In the genomic region with DNA sequence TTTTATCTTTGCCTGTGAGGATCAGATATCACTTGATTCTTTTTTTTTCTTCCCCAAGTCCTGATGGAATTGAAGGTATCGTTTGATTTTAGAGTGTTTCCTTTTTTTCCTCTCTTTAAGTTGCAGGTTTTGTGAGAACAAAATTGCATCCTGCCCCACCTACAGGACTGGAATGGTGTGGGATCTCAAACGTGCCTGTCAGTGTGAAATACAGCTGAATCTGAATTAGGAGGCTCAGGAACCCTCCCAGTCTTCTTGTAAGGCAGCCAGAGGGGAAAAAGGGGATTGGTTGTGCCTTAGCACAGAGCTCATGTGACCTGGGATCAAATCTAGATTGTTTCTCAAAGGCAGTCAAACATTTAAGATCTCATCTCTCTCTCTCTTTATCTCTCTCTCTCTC, we compare ENCODE assay signal across 25 cellular contexts. TPM values are rescaled to one million over a fixed set of nuclear protein-coding genes. Genes with fewer than 3 reads are reported as not detected.
DNase-seq lines count a peak whose midpoint lies in the region; ATAC-seq and TF ChIP-seq lines count a peak whose summit lies in the region.
"Had no signal": no experiment of that assay in that cellular context is flagged by ENCODE, and none has a peak within 500 bp of the region (broad histone marks: within the 10 kb centered on the region; RNA-seq: fewer than 3 reads in every experiment).

No MANE protein-coding gene starts in this region.

- no peaks in the 10 kb centered on the region for H3K79me2 ChIP-seq in HCT116 (ENCODE audit: insufficient read depth, low read length)

- H3K9ac ChIP-seq in HCT116 (ENCODE audit: low read length): no peak overlapping the region

- no peaks in the 10 kb centered on the region for H3K27me3 ChIP-seq in A673 (replicated peaks; ENCODE audit: insufficient read depth, low read depth, low read length, poor library complexity)
- no peaks in the 10 kb centered on the region for H3K27me3 ChIP-seq in HCT116 (ENCODE audit: insufficient read depth, low read length)
- H3K27me3 ChIP-seq in BE2C: peaks cover 10% of the 10 kb centered on the region
- H3K27me3 ChIP-seq: adrenal gland, Peyer's patch, sigmoid colon, upper lobe of left lung had no signal

- no peak; the same call in 1 of the 2 replicates for TF ChIP-seq CTCF in A673 (conservative IDR thresholded peaks at IDR 0.05; ENCODE audit: low read depth, low read length)
- TF ChIP-seq CTCF in HCT116 (IDR thresholded peaks at IDR 0.05 in 2 of 3, conservative IDR thresholded peaks at IDR 0.05 in 1 of 3; ENCODE audit: borderline replicate concordance in 1 of 3, insufficient read depth in 1 of 3, low read depth in 2 of 3, low read length in 2 of 3): peak in 1 of 3 experiments; percentile 18; a peak in 1 of 6 replicates
- TF ChIP-seq CTCF in BE2C (IDR thresholded peaks at IDR 0.05; ENCODE audit: low read depth, low read length): no peak

- CTCF ChIA-PET in A673 (lab: Charles Lee) (no interaction called here), HCT116 (lab: Charles Lee) (interaction anchor here (1.3 kb wide), 1 partner anchor 13 kb away, joined by 3 read pairs; no protein-coding TSS in a partner anchor)

- intact Hi-C loops in A673 (cut with micrococcal nuclease; ENCODE audit: unreplicated experiment): no loop called here
- intact Hi-C loops in HCT116 (cut with micrococcal nuclease): no loop called here

- no peak overlapping the region for H2AFZ ChIP-seq in HCT116 (ENCODE audit: low read depth, low read length, poor library complexity, severe bottlenecking)

- H3K4me1 ChIP-seq in A673 (ENCODE audit: insufficient read depth, low read length, poor library complexity, severe bottlenecking): no peaks in the 10 kb centered on the region
- H3K4me1 ChIP-seq in HCT116 (ENCODE audit: control insufficient read depth in 1 of 2, insufficient read depth in 2 of 2, low read length in 2 of 2): peaks cover 0 to 14% of the 10 kb centered on the region in 2 experiments; a peak in 1 of 4 replicates
- H3K4me1 ChIP-seq in mesodermal cell (ENCODE audit: control insufficient read depth, insufficient read depth, low read length, poor library complexity, severe bottlenecking): peaks cover 44% of the 10 kb centered on the region
- H3K4me1 ChIP-seq in BE2C: no peaks in the 10 kb centered on the region
- H3K4me1 ChIP-seq: Peyer's patch had no signal

- POLR2A ChIA-PET in A673 (lab: Charles Lee; ENCODE audit: low non-redundant PET) (no interaction called here), HCT116 (lab: Charles Lee) (no interaction called here)

- H4K20me1 ChIP-seq in HCT116 (ENCODE audit: insufficient read depth): no peaks in the 10 kb centered on the region

- peak; percentile 66 for ATAC-seq in HCT116
- ATAC-seq: left cardiac atrium; mucosa of descending colon; SK-N-SH treated with all-trans-retinoic acid at 6 μM for 48 hours; stimulated activated naive CD8-positive, alpha-beta T cell treated with anti-CD3 and anti-CD28 coated beads, Interleukin-15, amount 100 ng/mL, for 72 hours had no signal

- TF ChIP-seq POLR2A in HCT116 (IDR thresholded peaks at IDR 0.05; ENCODE audit: borderline replicate concordance, extremely low read depth, insufficient read depth, insufficient read length): no peak

- DNase-seq in A673 (ENCODE audit: low spot score): peak; percentile 12
- DNase-seq in HCT116 (ENCODE audit: low read depth, low spot score): no peak
- DNase-seq in dermis blood vessel endothelial cell: peak; percentile 5
- no peak for DNase-seq in COLO668 (lab: John Stamatoyannopoulos, UW; ENCODE audit: unreplicated experiment)
- DNase-seq in activated CD4-positive, alpha-beta T cell treated with anti-CD3 and anti-CD28 coated beads, Interleukin-2, amount 50 U/mL, for 4 hours: no peak
- DNase-seq in BE2C: no peak
- DNase-seq in G401 (ENCODE audit: low spot score): no peak
- DNase-seq: ACHN; activated CD4-positive, alpha-beta T cell treated with anti-CD3 and anti-CD28 coated beads for 48 hours; activated effector memory CD4-positive, alpha-beta T cell treated with anti-CD3 and anti-CD28 coated beads, Interleukin-2, amount 50 U/mL, for 16 hours; adrenal gland; CD4-positive, alpha-beta memory T cell; Kasumi-1; left cardiac atrium; mucosa of descending colon; NCI-H1105 treated with DMSO at 0.1 percent for 48 hours; NCI-H2171 treated with DMSO at 0.1 percent for 48 hours; NCI-H82; Peyer's patch; sigmoid colon; stimulated activated CD4-positive, alpha-beta T cell treated with anti-CD3 and anti-CD28 coated beads, Interleukin-2, amount 100 ng/mL, for 24 hours; stimulated activated naive CD8-positive, alpha-beta T cell treated with anti-CD3 and anti-CD28 coated beads, Interleukin-15, amount 100 ng/mL, for 72 hours; upper lobe of left lung had no signal

- RAD21 ChIA-PET in HCT116 (lab: Charles Lee; ENCODE audit: low non-redundant PET in 1 of 2, low total read pairs in 2 of 2, uncharacterized antibody in 2 of 2, unreplicated experiment in 2 of 2): no interaction called here

- H3K36me3 ChIP-seq in A673 (ENCODE audit: insufficient read depth, low read length, poor library complexity, severe bottlenecking) (no peaks in the 10 kb centered on the region), HCT116 (ENCODE audit: control insufficient read depth in 1 of 2, insufficient read depth in 2 of 2, low read length in 2 of 2) (no peaks in the 10 kb centered on the region), mesodermal cell (ENCODE audit: control insufficient read depth, insufficient read depth, low read length) (no peaks in the 10 kb centered on the region), BE2C (no peaks in the 10 kb centered on the region)
- H3K36me3 ChIP-seq: adrenal gland, Peyer's patch, sigmoid colon, upper lobe of left lung had no signal

- in situ Hi-C loops in G401 (cut with HindIII; ENCODE audit: low sequenced_read_pairs): no loop called here

- no CpG with 5 or more reads among the region's 2 CpGs for WGBS in mesodermal cell (ENCODE audit: insufficient coverage in 2 of 2), 2 experiments

- H3K27ac ChIP-seq in A673 (ENCODE audit: low read depth, low read length, poor library complexity, severe bottlenecking) (no peak overlapping the region), HCT116 (ENCODE audit: low read depth, low read length) (no peak overlapping the region), mesodermal cell (ENCODE audit: low read depth, low read length, severe bottlenecking) (peak overlapping the region; percentile 43)
- H3K27ac ChIP-seq: Peyer's patch, sigmoid colon, upper lobe of left lung had no signal

- TF ChIP-seq RAD21 in HCT116 (IDR thresholded peaks at IDR 0.05; ENCODE audit: low read depth): no peak

- no peak overlapping the region for H3K4me2 ChIP-seq in HCT116 (ENCODE audit: low read length)

- BruUV-seq in A673 (replicated peaks; lab: Mats Ljungman, UMichigan) (no TSS peak), HCT116 (replicated peaks; lab: Mats Ljungman, UMichigan) (no TSS peak)

- H3K4me3 ChIP-seq in A673 (ENCODE audit: low read depth, low read length, poor library complexity, severe bottlenecking) (no peak overlapping the region), HCT116 (replicated peaks in 1 of 2; ENCODE audit: low read depth in 1 of 2, low read length in 2 of 2) (no peak overlapping the region), mesodermal cell (ENCODE audit: extremely low read depth, insufficient read depth, low read length, poor library complexity, severe bottlenecking) (no peak overlapping the region), BE2C (ENCODE audit: low read depth, low read length) (no peak overlapping the region)
- H3K4me3 ChIP-seq: adrenal gland, mucosa of descending colon, Peyer's patch, sigmoid colon, upper lobe of left lung had no signal

- H3K9me3 ChIP-seq in A673 (ENCODE audit: low read depth, low read length, poor library complexity, severe bottlenecking) (no peaks in the 10 kb centered on the region), HCT116 (ENCODE audit: control insufficient read depth in 1 of 2, insufficient read depth in 1 of 2, low read depth in 1 of 2, low read length in 2 of 2) (no peaks in the 10 kb centered on the region), mesodermal cell (ENCODE audit: control insufficient read depth, low read length) (no peaks in the 10 kb centered on the region), BE2C (no peaks in the 10 kb centered on the region)
- H3K9me3 ChIP-seq: adrenal gland, mucosa of descending colon, Peyer's patch, sigmoid colon, upper lobe of left lung had no signal

- H3K9me2 ChIP-seq in HCT116 (ENCODE audit: insufficient read depth): no peaks in the 10 kb centered on the region

TF ChIP-seq in HCT116, 20 proteins besides CTCF, POLR2A, EP300 and RAD21:
- TF ChIP-seq EZH2phosphoT487 (IDR thresholded peaks at IDR 0.05; ENCODE audit: borderline replicate concordance) (no peak), ZFX (IDR thresholded peaks at IDR 0.05) (no peak), ZNF274 (IDR thresholded peaks at IDR 0.05; ENCODE audit: low read depth, low read length) (no peak), SIN3A (IDR thresholded peaks at IDR 0.05; ENCODE audit: low read depth) (no peak), SRF (IDR thresholded peaks at IDR 0.05; ENCODE audit: low read depth) (no peak), FOSL1 (IDR thresholded peaks at IDR 0.05; ENCODE audit: low read depth) (no peak), CBX3 (IDR thresholded peaks at IDR 0.05; ENCODE audit: low read depth) (no peak)
TF ChIP-seq in HCT116: peak in this region for 0.

RNA-seq across cellular contexts. Expression of a gene that starts 32.7 kb away (rescaled TPM):
- total RNA-seq in A673 (2021): 43.0 and 43.8 TPM in 2 replicates
- 20.6 TPM for total RNA-seq in HCT116 (2021; ENCODE audit: unreplicated experiment)
- 13.0 and 13.9 TPM in 2 replicates for polyA plus RNA-seq in HCT116 (2012)
- total RNA-seq in dermis blood vessel endothelial cell: 24.5 and 33.5 TPM in 2 replicates
- polyA plus RNA-seq in mesodermal cell (2013, experiment 1 of 2): 85.0 TPM
- 79.4 TPM for polyA plus RNA-seq in mesodermal cell (2013, experiment 2 of 2)
- 9.6 TPM for polyA plus RNA-seq in BE2C (2012; ENCODE audit: insufficient read depth, insufficient read length, low read depth)
- 33.1 and 36.0 TPM in 2 replicates for total RNA-seq in G401 (2014; rRNA removed; shearing (Covaris generic))

RNA-seq across cellular contexts. Expression of a gene that starts 59.0 kb away (rescaled TPM):
- total RNA-seq in A673 (2021): 42.0 and 47.9 TPM in 2 replicates
- total RNA-seq in HCT116 (2021; ENCODE audit: unreplicated experiment): 23.5 TPM
- 4.5 and 5.1 TPM in 2 replicates for polyA plus RNA-seq in HCT116 (2012)
- total RNA-seq in dermis blood vessel endothelial cell: 44.4 and 53.9 TPM in 2 replicates
- polyA plus RNA-seq in mesodermal cell (2013, experiment 1 of 2): 53.6 TPM
- 58.1 TPM for polyA plus RNA-seq in mesodermal cell (2013, experiment 2 of 2)
- polyA plus RNA-seq in BE2C (2012; ENCODE audit: insufficient read depth, insufficient read length, low read depth): 1.2 TPM
- total RNA-seq in G401 (2014; rRNA removed; shearing (Covaris generic)): 23.1 and 23.3 TPM in 2 replicates

Comparison
In these comparisons a context has a peak if more than half of its experiments do, and no peak if none do; other contexts are left out.
1. DNase-seq: peak in A673 (single experiment) and dermis blood vessel endothelial cell (single experiment); none in HCT116 (single experiment), COLO668 (single experiment), activated CD4-positive, alpha-beta T cell treated with anti-CD3 and anti-CD28 coated beads, Interleukin-2, amount 50 U/mL, for 4 hours (0 of 2), BE2C (single experiment) and G401 (single experiment).